In genomic region chr14:35808076-35808657, GRCh38 we compare ENCODE assay signal across 8 cellular contexts. TPM values are rescaled to one million over a fixed set of nuclear protein-coding genes. Genes with fewer than 3 reads are reported as not detected.
DNase-seq lines count a peak whose midpoint lies in the region; ATAC-seq and TF ChIP-seq lines count a peak whose summit lies in the region.

No MANE protein-coding gene starts in this region.

- no peak for TF ChIP-seq CTCF in Panc1 (IDR thresholded peaks at IDR 0.05)

- BruUV-seq in Panc1 (replicated peaks; lab: Mats Ljungman, UMichigan) = no TSS peak

- H3K27me3 Mint-ChIP-seq in memory B cell = no peaks in the 10 kb centered on the region

- peak overlapping the region; percentile 92 for H3K27ac Mint-ChIP-seq in memory B cell

- no peaks in the 10 kb centered on the region for H3K9me3 Mint-ChIP-seq in memory B cell

- H3K9me3 ChIP-seq in Panc1 (ENCODE audit: control insufficient read depth, insufficient read depth, low read depth, low read length) (no peaks in the 10 kb centered on the region), thymus (ENCODE audit: control insufficient read depth) (no peaks in the 10 kb centered on the region)

- H3K27ac ChIP-seq in Panc1 (ENCODE audit: low read length) (peak overlapping the region; percentile 77), cingulate gyrus (ENCODE audit: low read depth, low read length) (peak overlapping the region; percentile 75), thymus (ENCODE audit: low read depth) (peak overlapping the region; percentile 81)

- POLR2A ChIA-PET in Panc1 (lab: Charles Lee) = no interaction called here

- CTCF ChIA-PET in Panc1 (lab: Charles Lee) = no interaction called here

- intact Hi-C loops in Panc1 (cut with micrococcal nuclease; ENCODE audit: unreplicated experiment) = no loop called here

- H3K27me3 ChIP-seq in Panc1 (ENCODE audit: control insufficient read depth, insufficient read depth, low read length) = no peaks in the 10 kb centered on the region; the same call in 1 of the 2 replicates
- H3K27me3 ChIP-seq in thymus (ENCODE audit: control insufficient read depth, insufficient read depth) = no peaks in the 10 kb centered on the region

- ATAC-seq in Panc1 = no peak
- ATAC-seq in memory B cell (ENCODE audit: low read depth) = no peak

- in situ Hi-C loops in Panc1 (cut with HindIII; ENCODE audit: low pct_unique_long_range_greater_than_20kb, low sequenced_read_pairs) = no loop called here

- peaks cover 2% of the 10 kb centered on the region; the same call in 1 of the 2 replicates for H3K36me3 ChIP-seq in Panc1 (ENCODE audit: control insufficient read depth, insufficient read depth, low read length)
- H3K36me3 ChIP-seq in thymus (ENCODE audit: control insufficient read depth, insufficient read depth) = no peaks in the 10 kb centered on the region

- peak overlapping the region; percentile 79 to 80 for H3K4me3 ChIP-seq in Panc1 (ENCODE audit: low read depth in 2 of 2, low read length in 2 of 2)
- H3K4me3 ChIP-seq in thymus (ENCODE audit: low read length) = peak overlapping the region; percentile 73

- H3K36me3 Mint-ChIP-seq in memory B cell = peaks cover 7% of the 10 kb centered on the region

- peaks cover 19% of the 10 kb centered on the region for H3K4me1 Mint-ChIP-seq in memory B cell

- peaks cover 11% of the 10 kb centered on the region for H3K4me1 ChIP-seq in Panc1 (ENCODE audit: control insufficient read depth, insufficient read depth, low read length)
- H3K4me1 ChIP-seq in thymus (ENCODE audit: control insufficient read depth, insufficient read depth, low read length) = no peaks in the 10 kb centered on the region

- DNase-seq in NCI-H524 (lab: John Stamatoyannopoulos, UW) (peak; percentile 27 to 69), NCI-H524 treated with DMSO at 0.1 percent for 48 hours (lab: John Stamatoyannopoulos, UW) (no peak), Panc1 (ENCODE audit: low read depth, low spot score) (no peak), memory B cell (ENCODE audit: low spot score in 2 of 2) (no peak), cortex of kidney (lab: John Stamatoyannopoulos, UW) (no peak), GDM1 (lab: John Stamatoyannopoulos, UW) (no peak)

- peak overlapping the region; percentile 98 for H3K4me3 Mint-ChIP-seq in memory B cell

- 4% methylated on average over 14 of the region's 14 CpGs for WGBS in thymus

RNA-seq across cellular contexts. Expression of gene RALGAPA1, which starts 0.9 kb away (rescaled TPM):
- total RNA-seq in Panc1 (2021; ENCODE audit: unreplicated experiment) = 31.5 TPM
- polyA plus RNA-seq in Panc1 (2012; ENCODE audit: insufficient read length) = 9.3 TPM
- polyA plus RNA-seq in thymus = 28.7 TPM

RNA-seq across cellular contexts. Expression of gene BRMS1L, which starts 18.0 kb away (rescaled TPM):
- total RNA-seq in Panc1 (2021; ENCODE audit: unreplicated experiment) = 10.5 TPM
- polyA plus RNA-seq in Panc1 (2012; ENCODE audit: insufficient read length) = 8.0 TPM
- polyA plus RNA-seq in thymus = 7.4 TPM

Comparison
In these comparisons a context has a peak if more than half of its experiments do, and no peak if none do; other contexts are left out.
1. DNase-seq: peak in NCI-H524 (2 of 2); none in NCI-H524 treated with DMSO at 0.1 percent for 48 hours (single experiment), Panc1 (single experiment), memory B cell (0 of 2), cortex of kidney (single experiment) and GDM1 (single experiment).
2. Peak in every context shown above with its lines, with median percentiles within 50 percentile points of each other: H3K27ac ChIP-seq.